In genomic region chr15:73052679-73053397, GRCh38 we compare ENCODE assay signal across 8 cellular contexts. TPM values are rescaled to one million over a fixed set of nuclear protein-coding genes. Genes with fewer than 3 reads are reported as not detected.
DNase-seq lines count a peak whose midpoint lies in the region; FAIRE-seq and TF ChIP-seq lines count a peak whose summit lies in the region.

No MANE protein-coding gene starts in this region.

- no peak overlapping the region for H2BK120ac ChIP-seq in neuronal stem cell (ENCODE audit: low read depth, low read length)

- H3K4ac ChIP-seq in neuronal stem cell (ENCODE audit: low read length), result no peak overlapping the region

- H3K14ac ChIP-seq in neuronal stem cell (ENCODE audit: low read length), result peak overlapping the region; percentile 92

- H3K36me3 ChIP-seq in neuronal stem cell (replicated peaks in 1 of 2; ENCODE audit: control insufficient read depth in 2 of 2, insufficient read depth in 2 of 2, low read length in 2 of 2), result peaks cover 0 to 4% of the 10 kb centered on the region in 2 donors
- H3K36me3 ChIP-seq in urinary bladder (ENCODE audit: insufficient read depth), result no peaks in the 10 kb centered on the region

- H3K4me1 Mint-ChIP-seq in activated naive CD4-positive, alpha-beta T cell treated with anti-CD3 and anti-CD28 coated beads, Interleukin-2, amount 10 ng/mL, durations not matched to agents 7 days and 5 days, result peaks cover 9% of the 10 kb centered on the region
- H3K4me1 Mint-ChIP-seq in glutamatergic neuron (ENCODE audit: low read depth, unreplicated experiment), result peaks cover 10% of the 10 kb centered on the region

- no peak overlapping the region for H2AK5ac ChIP-seq in neuronal stem cell (ENCODE audit: low read depth, low read length)

- no peaks in the 10 kb centered on the region for H3K9me3 Mint-ChIP-seq in activated naive CD4-positive, alpha-beta T cell treated with anti-CD3 and anti-CD28 coated beads, Interleukin-2, amount 10 ng/mL, durations not matched to agents 7 days and 5 days
- H3K9me3 Mint-ChIP-seq in glutamatergic neuron (ENCODE audit: unreplicated experiment), result peaks cover 7% of the 10 kb centered on the region

- peaks cover 0 to 14% of the 10 kb centered on the region in 2 donors for H3K4me1 ChIP-seq in neuronal stem cell (ENCODE audit: control insufficient read depth in 2 of 2, insufficient read depth in 1 of 2, low read depth in 1 of 2, low read length in 2 of 2)
- H3K4me1 ChIP-seq in urinary bladder (ENCODE audit: insufficient read depth), result no peaks in the 10 kb centered on the region

- H2BK15ac ChIP-seq in neuronal stem cell (ENCODE audit: low read length), result peak overlapping the region; percentile 31

- H3K9ac ChIP-seq in neuronal stem cell (ENCODE audit: low read depth, low read length, poor library complexity), result peak overlapping the region; percentile 95

- no peak for FAIRE-seq in GM18507 (lab: Jason Lieb, UNC)

- H3K9me3 ChIP-seq in neuronal stem cell (replicated peaks in 1 of 2; ENCODE audit: control insufficient read depth in 2 of 2, insufficient read depth in 1 of 2, low read depth in 1 of 2, low read length in 2 of 2), result no peaks in the 10 kb centered on the region

- CTCF ChIA-PET in activated naive CD4-positive, alpha-beta T cell treated with anti-CD3 and anti-CD28 coated beads, Interleukin-2, amount 10 ng/mL, durations not matched to agents 7 days and 5 days (lab: Charles Lee), result no interaction called here

- peak overlapping the region; percentile 98 for H3K27ac ChIP-seq in neuronal stem cell (replicated peaks; ENCODE audit: low read length)
- peak overlapping the region; percentile 62 for H3K27ac ChIP-seq in urinary bladder (ENCODE audit: low read depth)

- H3K36me3 Mint-ChIP-seq in activated naive CD4-positive, alpha-beta T cell treated with anti-CD3 and anti-CD28 coated beads, Interleukin-2, amount 10 ng/mL, durations not matched to agents 7 days and 5 days, result no peaks in the 10 kb centered on the region
- no peaks in the 10 kb centered on the region for H3K36me3 Mint-ChIP-seq in glutamatergic neuron (ENCODE audit: unreplicated experiment)

- peak overlapping the region; percentile 75 for H3K4me3 Mint-ChIP-seq in activated naive CD4-positive, alpha-beta T cell treated with anti-CD3 and anti-CD28 coated beads, Interleukin-2, amount 10 ng/mL, durations not matched to agents 7 days and 5 days
- no peak overlapping the region for H3K4me3 Mint-ChIP-seq in glutamatergic neuron (ENCODE audit: unreplicated experiment)

- peak overlapping the region; percentile 95 for H3K18ac ChIP-seq in neuronal stem cell (ENCODE audit: low read length)

- H2AFZ ChIP-seq in neuronal stem cell (ENCODE audit: low read length), result peak overlapping the region; percentile 85

- no peaks in the 10 kb centered on the region for H3K79me1 ChIP-seq in neuronal stem cell (ENCODE audit: low read depth, low read length)

- H2BK5ac ChIP-seq in neuronal stem cell (ENCODE audit: low read length), result peak overlapping the region; percentile 98

- H4K8ac ChIP-seq in neuronal stem cell (ENCODE audit: low read depth, low read length), result no peak overlapping the region

- no peak overlapping the region for H2BK12ac ChIP-seq in neuronal stem cell (ENCODE audit: low read length)

- H3K27me3 Mint-ChIP-seq in activated naive CD4-positive, alpha-beta T cell treated with anti-CD3 and anti-CD28 coated beads, Interleukin-2, amount 10 ng/mL, durations not matched to agents 7 days and 5 days, result peaks cover 40% of the 10 kb centered on the region
- H3K27me3 Mint-ChIP-seq in glutamatergic neuron (ENCODE audit: unreplicated experiment), result peaks cover 5% of the 10 kb centered on the region

- peak overlapping the region; percentile 51 for H3K4me2 ChIP-seq in neuronal stem cell (ENCODE audit: insufficient read depth, low read length, poor library complexity, severe bottlenecking)

- no peak for TF ChIP-seq CTCF in glutamatergic neuron (IDR thresholded peaks at IDR 0.05; ENCODE audit: partially characterized antibody, unreplicated experiment)

- H3K27me3 ChIP-seq in neuronal stem cell (ENCODE audit: control insufficient read depth in 3 of 3, insufficient read depth in 3 of 3, low read depth in 1 of 3, low read length in 3 of 3), result no peaks in the 10 kb centered on the region

- DNase-seq in 8988T (peak; percentile 13), GM18507 (ENCODE audit: extremely low spot score, insufficient read length, low read depth) (peak; percentile 28), HS-27A (ENCODE audit: low read depth) (peak; percentile 53), glutamatergic neuron (peak; percentile 90), neuronal stem cell (ENCODE audit: low spot score) (peak; percentile 77)
- peak; percentile 47 for DNase-seq in activated naive CD4-positive, alpha-beta T cell treated with anti-CD3 and anti-CD28 coated beads, Interleukin-2, amount 10 ng/mL, durations not matched to agents 7 days and 5 days

- H3K4me3 ChIP-seq in neuronal stem cell (ENCODE audit: low read length in 2 of 2), result peak overlapping the region; percentile 51 to 98
- peak overlapping the region; percentile 88 for H3K4me3 ChIP-seq in urinary bladder (ENCODE audit: low read depth, low read length)

- no peak overlapping the region for H3K27ac Mint-ChIP-seq in activated naive CD4-positive, alpha-beta T cell treated with anti-CD3 and anti-CD28 coated beads, Interleukin-2, amount 10 ng/mL, durations not matched to agents 7 days and 5 days
- H3K27ac Mint-ChIP-seq in glutamatergic neuron (ENCODE audit: unreplicated experiment), result peak overlapping the region; percentile 81

- no peak overlapping the region for H3K23ac ChIP-seq in neuronal stem cell (ENCODE audit: low read depth, low read length, poor library complexity)

- no CpG with 5 or more reads among the region's 59 CpGs for WGBS in neuronal stem cell (ENCODE audit: extremely low coverage in 2 of 2, insufficient read length in 2 of 2, insufficient replicate concordance in 1 of 2), 2 donors
- WGBS in urinary bladder, result under 1% methylated on average over 59 of the region's 59 CpGs

- H4K91ac ChIP-seq in neuronal stem cell (ENCODE audit: low read depth, low read length, poor library complexity), result no peak overlapping the region

TF ChIP-seq in PFSK-1, 5 proteins besides CTCF, POLR2A, EP300 and RAD21:
- TF ChIP-seq SIN3A (IDR thresholded peaks at IDR 0.05; ENCODE audit: borderline replicate concordance, insufficient read depth, low read length) (peak; percentile 35; the same call in 1 of the 2 replicates), POLR2AphosphoS5 (IDR thresholded peaks at IDR 0.05; ENCODE audit: low read depth, low read length) (no peak)

RNA-seq across cellular contexts. Expression of gene NEO1, which starts 0.6 kb away (rescaled TPM):
- polyA plus RNA-seq in PFSK-1 (2012; ENCODE audit: insufficient read length, low read depth), result 4.6 TPM
- 157 TPM for total RNA-seq in glutamatergic neuron (ENCODE audit: unreplicated experiment)
- polyA plus RNA-seq in neuronal stem cell (2013, experiment 1 of 2), result 52.5 TPM
- polyA plus RNA-seq in neuronal stem cell (2013, experiment 2 of 2), result 50.7 TPM
- 52.4 TPM for total RNA-seq in urinary bladder
- 24.7 TPM for polyA plus RNA-seq in urinary bladder

Comparison
In these comparisons a context has a peak if more than half of its experiments do, and no peak if none do; other contexts are left out.
1. Peak in every context shown above with its lines: DNase-seq, H3K4me3 ChIP-seq and H3K27ac ChIP-seq.
2. DNase-seq: peak in every context shown above with its lines; median percentile 90 in glutamatergic neuron; 77 in neuronal stem cell; 53 in HS-27A; 47 in activated naive CD4-positive, alpha-beta T cell treated with anti-CD3 and anti-CD28 coated beads, Interleukin-2, amount 10 ng/mL, durations not matched to agents 7 days and 5 days; 28 in GM18507; 13 in 8988T.